Comparison of ENCODE assay signal across 8 cellular contexts in genomic region chr7:37920305-37920618, GRCh38. TPM values are rescaled to one million over a fixed set of nuclear protein-coding genes. Genes with fewer than 3 reads are reported as not detected.
A peak's percentile ranks its signal among the peaks of the same experiment; 100 is the strongest.
DNase-seq lines count a peak whose midpoint lies in the region; ATAC-seq and TF ChIP-seq lines count a peak whose summit lies in the region.

No MANE protein-coding gene starts in this region.

- H3K9me3 ChIP-seq in CD8-positive, alpha-beta T cell (ENCODE audit: low read length) = no peaks in the 10 kb centered on the region
- peaks cover 0 to 5% of the 10 kb centered on the region in 2 donors for H3K9me3 ChIP-seq in esophagus (ENCODE audit: control insufficient read depth in 2 of 2, insufficient read depth in 1 of 2, low read depth in 1 of 2, low read length in 1 of 2)

- POLR2A ChIA-PET in CD8-positive, alpha-beta T cell (lab: Charles Lee) = no interaction called here

- peaks cover 3% of the 10 kb centered on the region for H3K9me3 Mint-ChIP-seq in CD8-positive, alpha-beta T cell
- peaks cover 4% of the 10 kb centered on the region for H3K9me3 Mint-ChIP-seq in osteocyte (ENCODE audit: unreplicated experiment)

- H3K4me1 Mint-ChIP-seq in CD8-positive, alpha-beta T cell (ENCODE audit: low read depth) = peaks cover 20% of the 10 kb centered on the region
- peaks cover 27% of the 10 kb centered on the region for H3K4me1 Mint-ChIP-seq in osteocyte (ENCODE audit: unreplicated experiment)

- CTCF ChIA-PET in CD8-positive, alpha-beta T cell (lab: Charles Lee) = no interaction called here

- no peaks in the 10 kb centered on the region for H3K36me3 Mint-ChIP-seq in CD8-positive, alpha-beta T cell
- H3K36me3 Mint-ChIP-seq in osteocyte (ENCODE audit: unreplicated experiment) = no peaks in the 10 kb centered on the region

- no peak for TF ChIP-seq CTCF in CD8-positive, alpha-beta T cell (IDR thresholded peaks at IDR 0.05)
- peak; percentile 15 for TF ChIP-seq CTCF in NB4 (IDR thresholded peaks at IDR 0.05; ENCODE audit: low read depth, low read length)
- peak; percentile 42 for TF ChIP-seq CTCF in osteocyte (IDR thresholded peaks at IDR 0.05)

- H3K27me3 ChIP-seq in CD8-positive, alpha-beta T cell (ENCODE audit: insufficient read depth, low read length) = peaks cover 4% of the 10 kb centered on the region
- peaks cover 0 to 3% of the 10 kb centered on the region in 2 donors for H3K27me3 ChIP-seq in esophagus (ENCODE audit: control insufficient read depth in 1 of 2, insufficient read depth in 2 of 2, low read length in 2 of 2)

- peak; percentile 81 for ATAC-seq in CD8-positive, alpha-beta T cell
- no peak for ATAC-seq in GM19452 (IDR thresholded peaks at IDR 0.05; ENCODE audit: unreplicated experiment)

- 37 to 44% methylated on average over 7 of the region's 7 CpGs for WGBS in esophagus, 2 donors

- H3K4me1 ChIP-seq in CD8-positive, alpha-beta T cell (ENCODE audit: insufficient read depth, low read length) = peaks cover 5% of the 10 kb centered on the region
- peaks cover 6 to 12% of the 10 kb centered on the region in 2 donors for H3K4me1 ChIP-seq in esophagus (ENCODE audit: control insufficient read depth in 2 of 2, insufficient read depth in 2 of 2, low read length in 1 of 2)

- TF ChIP-seq POLR2A in NB4 (IDR thresholded peaks at IDR 0.05; ENCODE audit: extremely low read depth, insufficient read length) = no peak

- peak overlapping the region; percentile 83 for H3K4me3 Mint-ChIP-seq in CD8-positive, alpha-beta T cell
- peak overlapping the region; percentile 85 for H3K4me3 Mint-ChIP-seq in osteocyte (ENCODE audit: unreplicated experiment)

- no peak for DNase-seq in CD8-positive, alpha-beta T cell
- no peak for DNase-seq in NB4 (ENCODE audit: low read depth)
- no peak for DNase-seq in osteocyte (ENCODE audit: extremely low spot score, unreplicated experiment)
- DNase-seq in GM03348 (ENCODE audit: low spot score) = no peak
- no peak for DNase-seq in stimulated activated CD4-positive, alpha-beta T cell treated with anti-CD3 and anti-CD28 coated beads, Interleukin-1b, Interleukin-23, amount 100 ng/mL, for 48 hours
- DNase-seq in stimulated activated naive CD4-positive, alpha-beta T cell (lab: John Stamatoyannopoulos, UW) = no peak

- no peak overlapping the region for H3K27ac Mint-ChIP-seq in CD8-positive, alpha-beta T cell
- H3K27ac Mint-ChIP-seq in osteocyte (ENCODE audit: unreplicated experiment) = peak overlapping the region; percentile 78

- peaks cover 50% of the 10 kb centered on the region for H3K27me3 Mint-ChIP-seq in CD8-positive, alpha-beta T cell (ENCODE audit: low read depth)
- H3K27me3 Mint-ChIP-seq in osteocyte (ENCODE audit: unreplicated experiment) = peaks cover 36% of the 10 kb centered on the region

- intact Hi-C loops in CD8-positive, alpha-beta T cell (cut with DNase I, micrococcal nuclease) = no loop called here

- H3K27ac ChIP-seq in CD8-positive, alpha-beta T cell (ENCODE audit: low read depth, low read length) = no peak overlapping the region
- peak overlapping the region in 1 of 2 donors; percentile 40 for H3K27ac ChIP-seq in esophagus (ENCODE audit: low read depth in 2 of 2, low read length in 1 of 2)

- no peaks in the 10 kb centered on the region for H3K36me3 ChIP-seq in CD8-positive, alpha-beta T cell (ENCODE audit: insufficient read depth, low read length)
- H3K36me3 ChIP-seq in esophagus (ENCODE audit: control insufficient read depth in 2 of 2, insufficient read depth in 2 of 2, low read length in 1 of 2) = no peaks in the 10 kb centered on the region

- peak overlapping the region; percentile 48 for H3K4me3 ChIP-seq in CD8-positive, alpha-beta T cell (ENCODE audit: low read depth, low read length)
- H3K4me3 ChIP-seq in NB4 (ENCODE audit: low read depth, low read length) (peak overlapping the region; percentile 70), esophagus (ENCODE audit: low read depth in 1 of 2, low read length in 2 of 2) (peak overlapping the region; percentile 37 to 56)

RNA-seq across cellular contexts. Expression of gene EPDR1, which starts 0.2 kb away (rescaled TPM):
- under 1 TPM in 1 of 2 experiments, not detected in 1; 0.42 TPM for total RNA-seq in CD8-positive, alpha-beta T cell
- 1 to 10 TPM in 1 of 2 donors, under 1 TPM in 1; 0.24 to 1.0 TPM for polyA plus RNA-seq in esophagus
- total RNA-seq in osteocyte = 14.6 and 16.6 TPM in 2 replicates

RNA-seq across cellular contexts. Expression of gene SFRP4, which starts 3.6 kb away (rescaled TPM):
- total RNA-seq in CD8-positive, alpha-beta T cell = not detected
- under 1 TPM; 0.06 to 0.15 TPM for polyA plus RNA-seq in esophagus
- 0.16 TPM in 1 of 2 replicates, not detected in the other for total RNA-seq in osteocyte

Comparison
In these comparisons a context has a peak if more than half of its experiments do, and no peak if none do; other contexts are left out.
1. RNA of gene EPDR1, which starts 0.2 kb away (total RNA-seq): 14.6 to 16.6 TPM in osteocyte; 0.42 TPM in CD8-positive, alpha-beta T cell; every median in the first group is over 10 times any median in the second.
2. Peak in every context shown above with its lines, with median percentiles within 50 percentile points of each other: H3K4me3 ChIP-seq.